ENCODE assay signal across 1 cellular context in genomic region chr16:53534206-53534605, GRCh38.
TF ChIP-seq lines count a peak whose summit lies in the region.

No MANE protein-coding gene starts in this region.

TF ChIP-seq in GM23338, 12 proteins besides CTCF, POLR2A, EP300 and RAD21:
- TF ChIP-seq ETS1 (IDR thresholded peaks at IDR 0.05) = no peak
- TF ChIP-seq NANOG (IDR thresholded peaks at IDR 0.05; ENCODE audit: borderline replicate concordance) = no peak
- TF ChIP-seq ZNF114 (CRISPR knock-in tag; IDR thresholded peaks at IDR 0.05) = no peak
- no peak for TF ChIP-seq ZNF462 (CRISPR knock-in tag; IDR thresholded peaks at IDR 0.05)
- TF ChIP-seq EZH2 (IDR thresholded peaks at IDR 0.05; ENCODE audit: low read depth, unreplicated experiment) = no peak
- TF ChIP-seq POLR2AphosphoS5 (IDR thresholded peaks at IDR 0.05; ENCODE audit: low read depth) = no peak
- no peak for TF ChIP-seq REST (IDR thresholded peaks at IDR 0.05; ENCODE audit: unreplicated experiment)
- TF ChIP-seq ZNF331 (CRISPR knock-in tag; IDR thresholded peaks at IDR 0.05; ENCODE audit: low read depth) = no peak
- TF ChIP-seq EZH2phosphoT487 (IDR thresholded peaks at IDR 0.05; ENCODE audit: unreplicated experiment) = no peak
- no peak for TF ChIP-seq CREB1 (CRISPR knock-in tag; IDR thresholded peaks at IDR 0.05; ENCODE audit: low read depth)
TF ChIP-seq in GM23338: peak in this region for 0.
